ENCODE assay signal across 8 cellular contexts in the genomic region with DNA sequence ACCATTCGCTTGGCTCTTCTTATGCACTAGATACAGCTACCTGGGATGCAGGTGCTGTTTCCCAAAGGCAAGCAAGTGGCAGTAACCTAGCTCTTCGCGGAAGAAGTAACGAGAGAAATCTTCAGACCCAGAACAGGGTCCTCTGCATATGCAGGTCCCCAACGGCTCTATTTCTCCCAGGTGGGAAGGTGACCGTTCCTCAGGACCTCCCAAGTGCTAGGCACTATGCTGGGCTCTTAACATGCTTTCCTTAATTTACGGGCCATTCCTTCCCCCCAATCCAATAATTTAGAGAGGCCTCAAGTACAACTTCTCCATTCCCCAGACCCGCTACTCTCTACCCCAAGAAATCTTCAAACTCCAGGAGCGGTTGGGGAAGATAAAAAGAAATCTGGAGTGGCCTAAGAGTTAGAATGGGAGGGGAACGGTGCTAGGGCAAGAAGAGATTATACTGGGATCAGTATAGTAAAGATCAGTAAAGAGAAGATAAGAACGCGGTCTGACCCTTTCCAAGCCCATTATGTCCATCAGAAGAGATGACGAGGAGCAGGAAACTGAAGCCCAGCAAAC.
DNase-seq lines count a peak whose midpoint lies in the region; FAIRE-seq and TF ChIP-seq lines count a peak whose summit lies in the region.

No MANE protein-coding gene starts in this region.

- H3K9ac ChIP-seq in SU-DHL-6 (ENCODE audit: low read length), result peak overlapping the region; percentile 83

- peaks cover 22% of the 10 kb centered on the region for H3K4me1 ChIP-seq in HAP-1

- H3K36me3 ChIP-seq in HAP-1 (replicated peaks) (peaks cover 31% of the 10 kb centered on the region), SU-DHL-6 (ENCODE audit: low read length) (no peaks in the 10 kb centered on the region; the same call in 1 of the 2 replicates)

- TF ChIP-seq CTCF in SU-DHL-6 (IDR thresholded peaks at IDR 0.05; ENCODE audit: insufficient read depth, low read length, poor library complexity, severe bottlenecking) (no peak), fibroblast of pulmonary artery (IDR thresholded peaks at IDR 0.05; ENCODE audit: low read length, missing control alignments) (no peak)

- no peaks in the 10 kb centered on the region for H3K9me3 ChIP-seq in HAP-1
- H3K9me3 ChIP-seq in SU-DHL-6 (ENCODE audit: insufficient read depth, low read length), result no peaks in the 10 kb centered on the region

- H2AFZ ChIP-seq in SU-DHL-6 (ENCODE audit: low read depth, low read length, severe bottlenecking), result peak overlapping the region; percentile 82

- H3K4me3 ChIP-seq in HAP-1 (peak overlapping the region; percentile 90), SU-DHL-6 (ENCODE audit: insufficient read depth, low read length, poor library complexity, severe bottlenecking) (peak overlapping the region; percentile 77), fibroblast of pulmonary artery (replicated peaks; ENCODE audit: low read depth, low read length) (peak overlapping the region; percentile 69), skeletal muscle cell (ENCODE audit: low read depth, low read length) (peak overlapping the region; percentile 74)

- H4K20me1 ChIP-seq in SU-DHL-6 (ENCODE audit: low read depth, low read length), result peaks cover 3% of the 10 kb centered on the region; the same call in 1 of the 2 replicates

- peak overlapping the region; percentile 94 for H3K4me2 ChIP-seq in SU-DHL-6 (ENCODE audit: low read depth, low read length, poor library complexity, severe bottlenecking)

- H3K9me2 ChIP-seq in SU-DHL-6 (replicated peaks; ENCODE audit: insufficient read depth, low read length), result no peaks in the 10 kb centered on the region

- H3K27ac ChIP-seq in SU-DHL-6 (ENCODE audit: low read depth, low read length), result peak overlapping the region; percentile 73

- peaks cover 75% of the 10 kb centered on the region for H3K79me2 ChIP-seq in SU-DHL-6 (ENCODE audit: insufficient read depth, low read length)

- H3K27me3 ChIP-seq in HAP-1 (ENCODE audit: low read depth) (no peaks in the 10 kb centered on the region), SU-DHL-6 (ENCODE audit: low read length) (no peaks in the 10 kb centered on the region)

- DNase-seq in HAP-1 (ENCODE audit: low spot score in 2 of 2), result no peak
- DNase-seq in fibroblast of pulmonary artery (ENCODE audit: low read depth), result no peak
- DNase-seq in skeletal muscle cell (ENCODE audit: low read depth), result no peak
- no peak for DNase-seq in globus pallidus (ENCODE audit: low spot score)
- DNase-seq in urothelium cell line (ENCODE audit: low spot score), result no peak
- DNase-seq in activated CD4-positive, alpha-beta T cell treated with anti-CD3 and anti-CD28 coated beads for 48 hours, result no peak
- DNase-seq in hepatic stellate cell (ENCODE audit: low spot score), result no peak

- FAIRE-seq in urothelium cell line (lab: Jason Lieb, UNC), result no peak

- H3F3A ChIP-seq in SU-DHL-6 (ENCODE audit: insufficient read depth), result peaks cover 13% of the 10 kb centered on the region

- in situ Hi-C loops in HAP-1 (cut with MboI; ENCODE audit: low sequenced_read_pairs), result no loop called here
